Comparison of ENCODE assay signal across 14 cellular contexts in the genomic region with DNA sequence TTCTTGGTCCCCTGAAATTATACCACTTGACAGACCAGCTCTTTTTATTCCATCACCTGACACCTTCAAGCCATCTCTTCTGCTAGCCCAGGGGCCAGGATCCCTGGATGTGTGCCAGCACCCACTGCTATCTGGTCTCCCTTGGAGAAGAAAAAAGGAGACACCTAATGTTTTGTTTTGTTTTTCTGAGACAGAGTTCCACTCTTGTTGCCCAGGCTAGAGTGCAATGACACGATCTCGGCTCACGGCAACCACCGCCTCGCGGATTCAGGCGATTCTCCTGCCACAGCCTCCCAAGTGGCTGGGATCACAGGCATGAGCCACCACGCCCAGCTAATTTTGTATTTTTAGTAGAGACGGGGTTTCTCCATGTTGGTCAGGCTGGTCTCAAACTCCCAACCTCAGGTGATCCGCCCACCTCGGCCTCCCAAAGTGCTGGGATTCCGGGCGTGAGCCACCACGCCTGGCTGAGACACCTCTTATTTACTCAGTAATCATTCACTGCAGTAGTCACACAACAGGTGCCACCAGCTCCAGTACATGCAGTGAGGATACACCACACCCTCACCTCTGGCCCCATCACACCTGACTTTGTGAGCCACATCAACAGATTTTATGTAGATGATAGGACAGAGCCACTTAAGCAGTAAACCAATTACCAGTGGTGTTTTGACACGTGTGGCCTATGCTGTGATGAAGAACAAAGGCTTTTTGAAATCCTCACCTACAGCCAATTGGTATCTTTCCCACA. TPM values are rescaled to one million over a fixed set of nuclear protein-coding genes. Genes with fewer than 3 reads are reported as not detected.
DNase-seq lines count a peak whose midpoint lies in the region; ATAC-seq and TF ChIP-seq lines count a peak whose summit lies in the region.
"Had no signal": no experiment of that assay in that cellular context is flagged by ENCODE, and none has a peak within 500 bp of the region (broad histone marks: within the 10 kb centered on the region; RNA-seq: fewer than 3 reads in every experiment).

No MANE protein-coding gene starts in this region.

- H3K27me3 Mint-ChIP-seq in activated T-cell treated with anti-CD3 and anti-CD28 coated beads, Interleukin-2, amount 50 U/mL, for 24 hours: no peaks in the 10 kb centered on the region
- H3K27me3 Mint-ChIP-seq in T-helper 17 cell: no peaks in the 10 kb centered on the region
- no peaks in the 10 kb centered on the region for H3K27me3 Mint-ChIP-seq in stimulated activated naive CD8-positive, alpha-beta T cell treated with anti-CD3 and anti-CD28 coated beads, Interleukin-15, amount 100 ng/mL, for 72 hours

- no peaks in the 10 kb centered on the region for H3K9me3 Mint-ChIP-seq in activated T-cell treated with anti-CD3 and anti-CD28 coated beads, Interleukin-2, amount 50 U/mL, for 24 hours
- H3K9me3 Mint-ChIP-seq in stimulated activated naive CD8-positive, alpha-beta T cell treated with anti-CD3 and anti-CD28 coated beads, Interleukin-15, amount 100 ng/mL, for 72 hours: peaks cover 0 to 5% of the 10 kb centered on the region in 2 donors
- H3K9me3 Mint-ChIP-seq: activated naive CD4-positive, alpha-beta T cell treated with anti-CD3 and anti-CD28 coated beads, Interleukin-2, amount 50 U/mL, for 72 hours had no signal

- H3K9me3 ChIP-seq in T-helper 17 cell (ENCODE audit: control insufficient read depth, low read length, poor library complexity, severe bottlenecking): no peaks in the 10 kb centered on the region

- in situ Hi-C loops in GM13976 (cut with MboI; ENCODE audit: low sequenced_read_pairs, unreplicated experiment): no loop called here

- peaks cover 27% of the 10 kb centered on the region for H3K4me1 Mint-ChIP-seq in activated T-cell treated with anti-CD3 and anti-CD28 coated beads, Interleukin-2, amount 50 U/mL, for 24 hours (ENCODE audit: low read depth)
- H3K4me1 Mint-ChIP-seq in T-helper 17 cell: peaks cover 41% of the 10 kb centered on the region
- peaks cover 29% of the 10 kb centered on the region for H3K4me1 Mint-ChIP-seq in stimulated activated naive CD8-positive, alpha-beta T cell treated with anti-CD3 and anti-CD28 coated beads, Interleukin-15, amount 100 ng/mL, for 72 hours

- peaks cover 47% of the 10 kb centered on the region for H3K36me3 Mint-ChIP-seq in activated T-cell treated with anti-CD3 and anti-CD28 coated beads, Interleukin-2, amount 50 U/mL, for 24 hours (ENCODE audit: low read depth)
- peaks cover 6% of the 10 kb centered on the region for H3K36me3 Mint-ChIP-seq in T-helper 17 cell (ENCODE audit: low read depth)

- DNase-seq in activated T-cell treated with anti-CD3 and anti-CD28 coated beads, Interleukin-2, amount 50 U/mL, for 24 hours: no peak
- no peak for DNase-seq in activated T-cell treated with anti-CD3 and anti-CD28 coated beads, Interleukin-2, amount 50 U/mL, for 1 hour
- DNase-seq in T-helper 17 cell: no peak
- no peak for DNase-seq in stimulated activated naive CD8-positive, alpha-beta T cell treated with anti-CD3 and anti-CD28 coated beads, Interleukin-15, amount 100 ng/mL, for 72 hours
- DNase-seq in GM13976 (ENCODE audit: low spot score): no peak
- no peak for DNase-seq in superior temporal gyrus (ENCODE audit: extremely low spot score)
- DNase-seq in NK-92 (lab: John Stamatoyannopoulos, UW; ENCODE audit: unreplicated experiment): no peak
- DNase-seq: activated CD4-positive, alpha-beta T cell treated with anti-CD3 and anti-CD28 coated beads for 1 hour; DMS79 treated with DMSO at 0.1 percent for 48 hours; NCI-H345; occipital lobe; stimulated activated CD4-positive, alpha-beta T cell treated with anti-CD3 and anti-CD28 coated beads, Interleukin-12 subunit alpha, Interleukin-12 subunit beta, amount 100 ng/mL, for 4 hours had no signal

- ATAC-seq in T-helper 17 cell (no peak), esophagus mucosa (peak; percentile 93)
- ATAC-seq in stimulated activated naive CD8-positive, alpha-beta T cell treated with anti-CD3 and anti-CD28 coated beads, Interleukin-15, amount 100 ng/mL, for 72 hours: no peak

- H3K4me3 Mint-ChIP-seq in activated T-cell treated with anti-CD3 and anti-CD28 coated beads, Interleukin-2, amount 50 U/mL, for 24 hours: no peak overlapping the region
- H3K4me3 Mint-ChIP-seq in T-helper 17 cell: peak overlapping the region; percentile 49
- H3K4me3 Mint-ChIP-seq in stimulated activated naive CD8-positive, alpha-beta T cell treated with anti-CD3 and anti-CD28 coated beads, Interleukin-15, amount 100 ng/mL, for 72 hours: peak overlapping the region; percentile 12 to 49

- H3K27ac Mint-ChIP-seq in activated T-cell treated with anti-CD3 and anti-CD28 coated beads, Interleukin-2, amount 50 U/mL, for 24 hours: peak overlapping the region; percentile 83
- peak overlapping the region; percentile 80 for H3K27ac Mint-ChIP-seq in T-helper 17 cell
- peak overlapping the region; percentile 61 to 72 for H3K27ac Mint-ChIP-seq in stimulated activated naive CD8-positive, alpha-beta T cell treated with anti-CD3 and anti-CD28 coated beads, Interleukin-15, amount 100 ng/mL, for 72 hours

- TF ChIP-seq CTCF in GM13976 (IDR thresholded peaks at IDR 0.05; ENCODE audit: borderline replicate concordance, control extremely low read depth, extremely low read depth, insufficient read depth, missing control alignments): no peak

RNA-seq across cellular contexts. Expression of a gene that starts 42.8 kb away (rescaled TPM):
- total RNA-seq in T-helper 17 cell (100 to 1,000 TPM; 334 to 345 TPM), esophagus mucosa (214 TPM)
